In genomic region chr11:32340181-32340580, GRCh38 we compare ENCODE assay signal across 35 cellular contexts.
"Had no signal": no experiment of that assay in that cellular context is flagged by ENCODE, and none has a peak within 500 bp of the region (broad histone marks: within the 10 kb centered on the region; RNA-seq: fewer than 3 reads in every experiment).

No MANE protein-coding gene starts in this region.

- H3K4me3 Mint-ChIP-seq: activated B cell treated with CpG ODN at 0.5 μM for 24 hours; activated CD4-positive, alpha-beta memory T cell treated with anti-CD3 and anti-CD28 coated beads for 36 hours; activated CD4-positive, alpha-beta T cell treated with anti-CD3 and anti-CD28 coated beads, Interleukin-2, amount 10 ng/mL, durations not matched to agents 24 days and 14 days; activated CD8-positive, alpha-beta T cell treated with anti-CD3 and anti-CD28 coated beads for 36 hours; activated naive CD4-positive, alpha-beta T cell treated with anti-CD3 and anti-CD28 coated beads, Interleukin-2, amount 10 ng/mL, durations not matched to agents 7 days and 5 days; activated naive CD4-positive, alpha-beta T cell treated with anti-CD3 and anti-CD28 coated beads, Interleukin-2, amount 50 U/mL, for 24 hours; activated naive CD8-positive, alpha-beta T cell; activated naive CD8-positive, alpha-beta T cell treated with anti-CD3 and anti-CD28 coated beads, Interleukin-2, amount 10 ng/mL, durations not matched to agents 7 days and 5 days; activated naive CD8-positive, alpha-beta T cell treated with anti-CD3 and anti-CD28 coated beads, Interleukin-2, amount 50 U/mL, for 24 hours; activated T-cell treated with anti-CD3 and anti-CD28 coated beads, Interleukin-2, amount 50 U/mL, for 4 hours; activated T-cell treated with anti-CD3 and anti-CD28 coated beads, Interleukin-2, amount 50 U/mL, for 72 hours; activated T-helper 1 cell treated with anti-CD3 and anti-CD28 coated beads, Interleukin-12 subunit alpha, Interleukin-12 subunit beta, Interleukin-2, Interleukin-4 antibody, amounts not matched to agents 30 ng/mL and 10 ng/mL and 1 ng/mL, durations not matched to agents 14 hours and 24 hours and 36 hours; activated T-helper 17 cell treated with anti-CD3 and anti-CD28 coated beads, Interleukin-2, amount 50 U/mL, for 72 hours; T-helper 1 cell treated with Interleukin-12 subunit alpha and Interleukin-12 subunit beta and Interleukin-4 antibody, amounts not matched to agents 30 μg/mL and 1 μg/mL, for 36 hours; T-helper 2 cell treated with Interferon-gamma antibody and Interleukin-4, amounts not matched to agents 5 μg/mL and 100 μg/mL, for 36 hours had no signal

- H3K4me3 ChIP-seq: body of pancreas, breast epithelium had no signal

- H3K27me3 ChIP-seq: body of pancreas, brain microvascular endothelial cell had no signal

- H3K36me3 Mint-ChIP-seq: activated CD4-positive, alpha-beta memory T cell treated with anti-CD3 and anti-CD28 coated beads for 36 hours; activated naive CD4-positive, alpha-beta T cell treated with anti-CD3 and anti-CD28 coated beads, Interleukin-2, amount 10 ng/mL, durations not matched to agents 7 days and 5 days; activated naive CD4-positive, alpha-beta T cell treated with anti-CD3 and anti-CD28 coated beads, Interleukin-2, amount 50 U/mL, for 24 hours; activated naive CD8-positive, alpha-beta T cell; activated naive CD8-positive, alpha-beta T cell treated with anti-CD3 and anti-CD28 coated beads, Interleukin-2, amount 10 ng/mL, durations not matched to agents 7 days and 5 days had no signal

- H3K4me1 Mint-ChIP-seq: activated B cell treated with CpG ODN at 0.5 μM for 24 hours had no signal

- H3K36me3 ChIP-seq: brain microvascular endothelial cell, breast epithelium had no signal

- H3K9me3 Mint-ChIP-seq: activated B cell treated with CpG ODN at 0.5 μM for 24 hours; activated CD4-positive, alpha-beta memory T cell treated with anti-CD3 and anti-CD28 coated beads for 36 hours; activated CD4-positive, alpha-beta T cell treated with anti-CD3 and anti-CD28 coated beads, Interleukin-2, amount 10 ng/mL, durations not matched to agents 24 days and 14 days; activated CD8-positive, alpha-beta T cell treated with anti-CD3 and anti-CD28 coated beads for 36 hours; activated naive CD4-positive, alpha-beta T cell treated with anti-CD3 and anti-CD28 coated beads, Interleukin-2, amount 10 ng/mL, durations not matched to agents 7 days and 5 days; activated naive CD4-positive, alpha-beta T cell treated with anti-CD3 and anti-CD28 coated beads, Interleukin-2, amount 50 U/mL, for 24 hours; activated naive CD8-positive, alpha-beta T cell treated with anti-CD3 and anti-CD28 coated beads, Interleukin-2, amount 10 ng/mL, durations not matched to agents 7 days and 5 days; activated naive CD8-positive, alpha-beta T cell treated with anti-CD3 and anti-CD28 coated beads, Interleukin-2, amount 50 U/mL, for 24 hours; activated T-cell treated with anti-CD3 and anti-CD28 coated beads, Interleukin-2, amount 50 U/mL, for 4 hours; activated T-cell treated with anti-CD3 and anti-CD28 coated beads, Interleukin-2, amount 50 U/mL, for 72 hours; activated T-helper 1 cell treated with anti-CD3 and anti-CD28 coated beads, Interleukin-12 subunit alpha, Interleukin-12 subunit beta, Interleukin-2, Interleukin-4 antibody, amounts not matched to agents 30 ng/mL and 10 ng/mL and 1 ng/mL, durations not matched to agents 14 hours and 24 hours and 36 hours; activated T-helper 17 cell treated with anti-CD3 and anti-CD28 coated beads, Interleukin-2, amount 50 U/mL, for 72 hours; T-helper 1 cell treated with Interleukin-12 subunit alpha and Interleukin-12 subunit beta and Interleukin-4 antibody, amounts not matched to agents 30 μg/mL and 1 μg/mL, for 36 hours; T-helper 2 cell treated with Interferon-gamma antibody and Interleukin-4, amounts not matched to agents 5 μg/mL and 100 μg/mL, for 36 hours had no signal

- H3K4me1 ChIP-seq: body of pancreas, breast epithelium had no signal

- H3K27ac Mint-ChIP-seq: activated B cell treated with CpG ODN at 0.5 μM for 24 hours; activated CD4-positive, alpha-beta memory T cell treated with anti-CD3 and anti-CD28 coated beads for 36 hours; activated CD4-positive, alpha-beta T cell treated with anti-CD3 and anti-CD28 coated beads, Interleukin-2, amount 10 ng/mL, durations not matched to agents 24 days and 14 days; activated CD8-positive, alpha-beta T cell treated with anti-CD3 and anti-CD28 coated beads for 36 hours; activated naive CD4-positive, alpha-beta T cell treated with anti-CD3 and anti-CD28 coated beads, Interleukin-2, amount 10 ng/mL, durations not matched to agents 7 days and 5 days; activated naive CD4-positive, alpha-beta T cell treated with anti-CD3 and anti-CD28 coated beads, Interleukin-2, amount 50 U/mL, for 24 hours; activated naive CD8-positive, alpha-beta T cell; activated naive CD8-positive, alpha-beta T cell treated with anti-CD3 and anti-CD28 coated beads, Interleukin-2, amount 10 ng/mL, durations not matched to agents 7 days and 5 days; activated naive CD8-positive, alpha-beta T cell treated with anti-CD3 and anti-CD28 coated beads, Interleukin-2, amount 50 U/mL, for 24 hours; activated T-cell treated with anti-CD3 and anti-CD28 coated beads, Interleukin-2, amount 50 U/mL, for 72 hours; activated T-helper 1 cell treated with anti-CD3 and anti-CD28 coated beads, Interleukin-12 subunit alpha, Interleukin-12 subunit beta, Interleukin-2, Interleukin-4 antibody, amounts not matched to agents 30 ng/mL and 10 ng/mL and 1 ng/mL, durations not matched to agents 14 hours and 24 hours and 36 hours; activated T-helper 17 cell treated with anti-CD3 and anti-CD28 coated beads, Interleukin-2, amount 50 U/mL, for 72 hours; T-helper 1 cell treated with Interleukin-12 subunit alpha and Interleukin-12 subunit beta and Interleukin-4 antibody, amounts not matched to agents 30 μg/mL and 1 μg/mL, for 36 hours; T-helper 2 cell treated with Interferon-gamma antibody and Interleukin-4, amounts not matched to agents 5 μg/mL and 100 μg/mL, for 36 hours had no signal

- DNase-seq: activated B cell treated with CpG ODN at 0.5 μM for 24 hours; activated CD4-positive, alpha-beta memory T cell treated with anti-CD3 and anti-CD28 coated beads for 36 hours; activated CD4-positive, alpha-beta T cell treated with anti-CD3 and anti-CD28 coated beads for 4 hours; activated CD4-positive, alpha-beta T cell treated with anti-CD3 and anti-CD28 coated beads, Interleukin-2, amount 10 ng/mL, durations not matched to agents 24 days and 14 days; activated CD4-positive, alpha-beta T cell treated with anti-CD3 and anti-CD28 coated beads, Interleukin-2, amount 50 U/mL, for 1 hour; activated CD4-positive, alpha-beta T cell treated with anti-CD3 and anti-CD28 coated beads, Interleukin-2, amount 50 U/mL, for 4 hours; activated CD4-positive, CD25-positive, alpha-beta regulatory T cell treated with anti-CD3 and anti-CD28 coated beads, Interleukin-2, amount 50 U/mL, for 72 hours; activated CD8-positive, alpha-beta memory T cell treated with anti-CD3 and anti-CD28 coated beads, Interleukin-2, amount 50 U/mL, for 4 hours; activated CD8-positive, alpha-beta T cell treated with anti-CD3 and anti-CD28 coated beads for 36 hours; activated effector memory CD4-positive, alpha-beta T cell treated with anti-CD3 and anti-CD28 coated beads, Interleukin-2, amount 50 U/mL, for 16 hours; activated gamma-delta T cell treated with Interleukin-2 at 50 U/mL for 16 hours; activated naive CD4-positive, alpha-beta T cell treated with anti-CD3 and anti-CD28 coated beads, Interleukin-2, amount 10 ng/mL, durations not matched to agents 7 days and 5 days; activated naive CD4-positive, alpha-beta T cell treated with Interleukin-2 at 50 U/mL for 16 hours; activated naive CD8-positive, alpha-beta T cell treated with anti-CD3 and anti-CD28 coated beads, Interleukin-2, amount 10 ng/mL, durations not matched to agents 7 days and 5 days; activated naive CD8-positive, alpha-beta T cell treated with anti-CD3 and anti-CD28 coated beads, Interleukin-2, amount 50 U/mL, for 24 hours; activated T-cell treated with anti-CD3 and anti-CD28 coated beads for 4 hours; activated T-cell treated with anti-CD3 and anti-CD28 coated beads, Interleukin-2, amount 50 U/mL, for 1 hour; activated T-cell treated with anti-CD3 and anti-CD28 coated beads, Interleukin-2, amount 50 U/mL, for 4 hours; activated T-cell treated with anti-CD3 and anti-CD28 coated beads, Interleukin-2, amount 50 U/mL, for 72 hours; amniotic stem cell; aorta; body of pancreas; brain microvascular endothelial cell; central memory CD4-positive, alpha-beta T cell; T-helper 1 cell; T-helper 2 cell; T-helper 9 cell had no signal

- ATAC-seq: activated CD8-positive, alpha-beta T cell treated with anti-CD3 and anti-CD28 coated beads for 36 hours; activated naive CD8-positive, alpha-beta T cell treated with anti-CD3 and anti-CD28 coated beads, Interleukin-2, amount 50 U/mL, for 24 hours; activated T-cell treated with anti-CD3 and anti-CD28 coated beads, Interleukin-2, amount 50 U/mL, for 4 hours; activated T-cell treated with anti-CD3 and anti-CD28 coated beads, Interleukin-2, amount 50 U/mL, for 72 hours; activated T-helper 17 cell treated with anti-CD3 and anti-CD28 coated beads, Interleukin-2, amount 50 U/mL, for 72 hours; body of pancreas had no signal

- H3K9me3 ChIP-seq: body of pancreas, breast epithelium had no signal

- H3K27ac ChIP-seq: body of pancreas, brain microvascular endothelial cell, breast epithelium, VCaP had no signal
